21 cellular contexts compared by ENCODE assay signal in the genomic region with DNA sequence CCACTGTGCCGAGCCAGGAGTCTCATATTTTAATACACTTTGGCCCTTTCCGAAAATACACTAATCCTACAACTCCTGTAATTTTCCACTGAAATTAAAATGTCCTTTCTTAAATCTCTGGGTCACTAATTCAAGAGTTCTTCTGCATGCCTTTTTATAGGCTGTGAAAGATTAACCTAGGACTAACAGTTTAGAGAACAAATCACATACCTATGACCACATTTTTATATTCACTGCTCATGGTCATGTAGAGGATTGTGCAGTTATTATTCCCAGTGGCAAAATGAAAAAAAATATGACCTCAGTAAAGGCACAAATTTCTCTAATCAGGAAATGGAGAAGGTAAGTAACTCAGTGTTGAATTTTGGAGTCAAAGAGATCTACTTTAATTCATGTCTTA. TPM values are rescaled to one million over a fixed set of nuclear protein-coding genes. Genes with fewer than 3 reads are reported as not detected.
DNase-seq lines count a peak whose midpoint lies in the region; ATAC-seq and TF ChIP-seq lines count a peak whose summit lies in the region.
"Had no signal": no experiment of that assay in that cellular context is flagged by ENCODE, and none has a peak within 500 bp of the region (broad histone marks: within the 10 kb centered on the region; RNA-seq: fewer than 3 reads in every experiment).

No MANE protein-coding gene starts in this region.

- H3K4me3 ChIP-seq in epithelial cell of proximal tubule (ENCODE audit: low read depth, low read length) (no peak overlapping the region), left lung (no peak overlapping the region), trophoblast cell (ENCODE audit: low read depth, low read length) (no peak overlapping the region)
- H3K4me3 ChIP-seq: GM23248 had no signal

- H3K79me2 ChIP-seq in trophoblast cell (ENCODE audit: control insufficient read depth, insufficient read depth, low read length, poor library complexity) = no peaks in the 10 kb centered on the region

- H3K9ac ChIP-seq in trophoblast cell (ENCODE audit: low read length) = no peak overlapping the region
- H3K9ac ChIP-seq: GM23248 had no signal

- H2BK120ac ChIP-seq in trophoblast cell (ENCODE audit: insufficient read depth, low read length, poor library complexity) = no peak overlapping the region

- peak; percentile 40 for ATAC-seq in left lung
- no peak for ATAC-seq in stimulated activated effector memory CD8-positive, alpha-beta T cell treated with anti-CD3 and anti-CD28 coated beads, Interleukin-12 subunit alpha, Interleukin-12 subunit beta, amount 100 ng/mL, for 72 hours
- ATAC-seq in HG02840 (IDR thresholded peaks at IDR 0.05; ENCODE audit: low FRiP score, unreplicated experiment) = no peak
- ATAC-seq: HCT116 had no signal

- H3K4me2 ChIP-seq in trophoblast cell (ENCODE audit: low read length) = no peak overlapping the region

- no peak overlapping the region for H3K27ac ChIP-seq in left lung
- no peak overlapping the region for H3K27ac ChIP-seq in trophoblast cell (ENCODE audit: low read depth, low read length)
- H3K27ac ChIP-seq: C4-2B, GM23248 had no signal

- TF ChIP-seq CTCF in epithelial cell of proximal tubule (conservative IDR thresholded peaks at IDR 0.05; ENCODE audit: low read depth, low read length) (no peak), left lung (IDR thresholded peaks at IDR 0.05) (no peak), nephron progenitor cell (IDR thresholded peaks at IDR 0.05) (no peak)

- intact Hi-C loops in left lung (cut with DNase I) = no loop called here

- H3K27me3 Mint-ChIP-seq in nephron progenitor cell (ENCODE audit: low read depth, poor library complexity) = no peaks in the 10 kb centered on the region
- H3K27me3 Mint-ChIP-seq: CD4-positive, alpha-beta T cell had no signal

- H3K9me3 Mint-ChIP-seq in nephron progenitor cell = no peaks in the 10 kb centered on the region
- H3K9me3 Mint-ChIP-seq in stimulated activated effector memory CD8-positive, alpha-beta T cell treated with anti-CD3 and anti-CD28 coated beads, Interleukin-12 subunit alpha, Interleukin-12 subunit beta, amount 100 ng/mL, for 72 hours = peaks cover 3% of the 10 kb centered on the region
- H3K9me3 Mint-ChIP-seq: CD4-positive, alpha-beta T cell had no signal

- H3K36me3 ChIP-seq in left lung (no peaks in the 10 kb centered on the region), trophoblast cell (ENCODE audit: control insufficient read depth in 1 of 2, insufficient read depth in 2 of 2, low read length in 2 of 2) (no peaks in the 10 kb centered on the region)

- no peak overlapping the region for H4K8ac ChIP-seq in trophoblast cell (ENCODE audit: low read depth, low read length)

- H3K36me3 Mint-ChIP-seq in nephron progenitor cell (ENCODE audit: low read depth) = no peaks in the 10 kb centered on the region
- no peaks in the 10 kb centered on the region for H3K36me3 Mint-ChIP-seq in stimulated activated effector memory CD8-positive, alpha-beta T cell treated with anti-CD3 and anti-CD28 coated beads, Interleukin-12 subunit alpha, Interleukin-12 subunit beta, amount 100 ng/mL, for 72 hours

- H3K9me3 ChIP-seq in left lung (no peaks in the 10 kb centered on the region), trophoblast cell (ENCODE audit: insufficient read depth, low read depth, low read length) (no peaks in the 10 kb centered on the region)
- H3K9me3 ChIP-seq: Caco-2 had no signal

- no peak overlapping the region for H2AFZ ChIP-seq in trophoblast cell (ENCODE audit: insufficient read depth, low read length, poor library complexity)
- H2AFZ ChIP-seq: GM23248 had no signal

- H3K14ac ChIP-seq in trophoblast cell (ENCODE audit: low read length) = no peak overlapping the region

- no peak overlapping the region for H2BK5ac ChIP-seq in trophoblast cell (ENCODE audit: low read depth, low read length, poor library complexity)

- H4K91ac ChIP-seq in trophoblast cell (ENCODE audit: low read depth, low read length) = no peak overlapping the region

- no peaks in the 10 kb centered on the region for H3K4me1 Mint-ChIP-seq in nephron progenitor cell
- H3K4me1 Mint-ChIP-seq in stimulated activated effector memory CD8-positive, alpha-beta T cell treated with anti-CD3 and anti-CD28 coated beads, Interleukin-12 subunit alpha, Interleukin-12 subunit beta, amount 100 ng/mL, for 72 hours = no peaks in the 10 kb centered on the region

- H4K12ac ChIP-seq in trophoblast cell (ENCODE audit: low read depth, low read length) = no peak overlapping the region

- no peaks in the 10 kb centered on the region for H3K27me3 ChIP-seq in left lung
- no peaks in the 10 kb centered on the region for H3K27me3 ChIP-seq in trophoblast cell (ENCODE audit: insufficient read depth, low read length)

- H3K4ac ChIP-seq in trophoblast cell (ENCODE audit: low read depth, low read length) = no peak overlapping the region

- H3K79me1 ChIP-seq in trophoblast cell (ENCODE audit: low read length) = no peaks in the 10 kb centered on the region

- DNase-seq in epithelial cell of proximal tubule (ENCODE audit: low read depth) = peak; percentile 46
- DNase-seq in kidney glomerular epithelial cell (lab: John Stamatoyannopoulos, UW) = peak; percentile 11
- no peak for DNase-seq in left lung
- DNase-seq in nephron progenitor cell = no peak
- DNase-seq in HCEC 1CT = no peak
- no peak for DNase-seq in stimulated activated effector memory CD8-positive, alpha-beta T cell treated with anti-CD3 and anti-CD28 coated beads, Interleukin-12 subunit alpha, Interleukin-12 subunit beta, amount 100 ng/mL, for 72 hours (ENCODE audit: low spot score in 2 of 2)
- no peak for DNase-seq in trophoblast cell
- DNase-seq: AML-193; Caco-2; CD4-positive, alpha-beta T cell; DMS153; DMS79; GDM1; GM23248; HFFc6; IMR-90 had no signal

- H3K4me1 ChIP-seq in left lung = no peaks in the 10 kb centered on the region
- H3K4me1 ChIP-seq in trophoblast cell (ENCODE audit: control insufficient read depth in 1 of 2, insufficient read depth in 2 of 2, low read length in 2 of 2) = no peaks in the 10 kb centered on the region
- H3K4me1 ChIP-seq: Caco-2 had no signal

- H3K18ac ChIP-seq in trophoblast cell (ENCODE audit: low read length) = no peak overlapping the region

- H2BK12ac ChIP-seq in trophoblast cell (ENCODE audit: low read length) = no peak overlapping the region

- H3K27ac Mint-ChIP-seq in nephron progenitor cell = peak overlapping the region; percentile 19
- H3K27ac Mint-ChIP-seq in stimulated activated effector memory CD8-positive, alpha-beta T cell treated with anti-CD3 and anti-CD28 coated beads, Interleukin-12 subunit alpha, Interleukin-12 subunit beta, amount 100 ng/mL, for 72 hours = no peak overlapping the region
- H3K27ac Mint-ChIP-seq: CD4-positive, alpha-beta T cell; HFFc6 had no signal

- 100% methylated on average over 1 of the region's 2 CpGs for WGBS in trophoblast cell (ENCODE audit: extremely low coverage, insufficient coverage, insufficient read length)

- H3K4me3 Mint-ChIP-seq in nephron progenitor cell = no peak overlapping the region
- no peak overlapping the region for H3K4me3 Mint-ChIP-seq in stimulated activated effector memory CD8-positive, alpha-beta T cell treated with anti-CD3 and anti-CD28 coated beads, Interleukin-12 subunit alpha, Interleukin-12 subunit beta, amount 100 ng/mL, for 72 hours
- H3K4me3 Mint-ChIP-seq: CD4-positive, alpha-beta T cell; HFFc6 had no signal

- no peak overlapping the region for H2AK5ac ChIP-seq in trophoblast cell (ENCODE audit: low read length)

- H3K23ac ChIP-seq in trophoblast cell (ENCODE audit: low read length) = no peak overlapping the region

RNA-seq across cellular contexts. Expression of gene SLCO4C1, which starts 33.4 kb away (rescaled TPM):
- total RNA-seq in epithelial cell of proximal tubule = 0.63 and 0.87 TPM in 2 replicates
- 10 to 100 TPM; 27.4 to 39.8 TPM for total RNA-seq in left lung
- polyA plus RNA-seq in trophoblast cell (2013) = 0.81 and 0.85 TPM in 2 replicates
- total RNA-seq: Daoy, GM23248, HFFc6, IMR-90 had no signal
- polyA plus RNA-seq: BJ, GM23248, IMR-90 had no signal

Comparison
In these comparisons a context has a peak if more than half of its experiments do, and no peak if none do; other contexts are left out.
1. DNase-seq: peak in epithelial cell of proximal tubule (single experiment) and kidney glomerular epithelial cell (single experiment); none in left lung (0 of 2), nephron progenitor cell (single experiment), HCEC 1CT (single experiment), stimulated activated effector memory CD8-positive, alpha-beta T cell treated with anti-CD3 and anti-CD28 coated beads, Interleukin-12 subunit alpha, Interleukin-12 subunit beta, amount 100 ng/mL, for 72 hours (0 of 2) and trophoblast cell (0 of 2).
2. RNA of gene SLCO4C1, which starts 33.4 kb away (total RNA-seq): 27.4 to 39.8 TPM in left lung; 0.63 to 0.87 TPM in epithelial cell of proximal tubule; every median in the first group is over 10 times any median in the second.